In genomic region chr1:183355181-183355580, GRCh38 we compare ENCODE assay signal across 16 cellular contexts.
"Had no signal": no experiment of that assay in that cellular context is flagged by ENCODE, and none has a peak within 500 bp of the region (broad histone marks: within the 10 kb centered on the region; RNA-seq: fewer than 3 reads in every experiment).

No MANE protein-coding gene starts in this region.

- H3K27me3 ChIP-seq: dorsolateral prefrontal cortex, esophagus muscularis mucosa, gastroesophageal sphincter had no signal

- H3K9me3 ChIP-seq: esophagus muscularis mucosa, gastroesophageal sphincter, heart right ventricle, left lung, lower lobe of right lung, mucosa of descending colon had no signal

- H3K36me3 ChIP-seq: esophagus muscularis mucosa, gastroesophageal sphincter, heart right ventricle, left lung, lower lobe of right lung had no signal

- H3K4me3 ChIP-seq: coronary artery, dorsolateral prefrontal cortex, esophagus muscularis mucosa, gastroesophageal sphincter, heart right ventricle, left lung, lower lobe of right lung, mucosa of descending colon had no signal

- ATAC-seq: foreskin keratinocyte, gastroesophageal sphincter, left lung, lower lobe of right lung, mucosa of descending colon had no signal

- DNase-seq: dermis blood vessel endothelial cell; effector CD4-positive, alpha-beta T cell; effector memory CD4-positive, alpha-beta T cell; foreskin keratinocyte; heart right ventricle; hippocampal formation; left cardiac atrium; left lung; left ventricle myocardium superior; lower lobe of right lung; mesenchymal stem cell; mucosa of descending colon had no signal

- H3K4me1 ChIP-seq: foreskin keratinocyte, left lung, lower lobe of right lung had no signal

- H3K27ac ChIP-seq: coronary artery, esophagus muscularis mucosa, foreskin keratinocyte, gastroesophageal sphincter, heart right ventricle, left lung, lower lobe of right lung had no signal
